Comparison of ENCODE assay signal across 24 cellular contexts in the genomic region with DNA sequence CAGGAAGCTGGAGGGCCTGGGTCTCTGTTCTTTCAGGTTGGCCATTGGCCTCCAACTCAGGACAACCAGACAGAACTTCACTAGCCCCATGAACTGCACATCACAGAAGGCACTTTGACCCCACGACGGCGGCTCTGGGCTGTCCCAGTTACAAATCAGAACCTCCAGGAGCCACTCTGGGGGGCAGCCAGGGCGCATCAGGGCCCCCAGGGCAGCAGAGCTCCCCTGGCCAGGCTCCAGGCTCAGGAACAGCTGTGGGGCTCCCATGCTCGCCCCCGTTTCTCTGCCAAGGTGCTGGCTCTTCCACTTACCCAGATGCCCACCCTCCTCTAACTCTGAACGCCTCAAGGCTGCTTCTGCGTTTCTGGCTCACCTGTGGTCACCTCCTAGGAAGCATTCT.
"Had no signal": no experiment of that assay in that cellular context is flagged by ENCODE, and none has a peak within 500 bp of the region (broad histone marks: within the 10 kb centered on the region; RNA-seq: fewer than 3 reads in every experiment).

No MANE protein-coding gene starts in this region.

- H3K9me3 ChIP-seq: colonic mucosa, esophagus muscularis mucosa, gastroesophageal sphincter, heart left ventricle, left lung, ovary, thoracic aorta, tibial nerve, upper lobe of right lung, uterus had no signal

- H3K36me3 ChIP-seq: ovary, uterus had no signal

- H3K27me3 ChIP-seq: colonic mucosa, esophagus muscularis mucosa, foreskin keratinocyte, gastroesophageal sphincter, heart left ventricle, left lung, ovary, tibial nerve, upper lobe of right lung, uterus had no signal

- H3K27ac ChIP-seq: colonic mucosa, esophagus muscularis mucosa, foreskin keratinocyte, gastroesophageal sphincter, heart left ventricle, left lung, ovary, thoracic aorta, tibial nerve, upper lobe of right lung, uterus had no signal

- ATAC-seq: foreskin keratinocyte; gastroesophageal sphincter; heart left ventricle; left lung; natural killer cell; sciatic nerve; stimulated activated naive B cell treated with anti-CD40 and anti-IgM and Interleukin-4, amounts not matched to agents 10 μg/mL and 1 μg/mL and 100 μg/mL, for 72 hours; upper lobe of right lung had no signal

- H3K4me3 ChIP-seq: colonic mucosa, esophagus muscularis mucosa, gastroesophageal sphincter, heart left ventricle, left lung, lung, ovary, smooth muscle cell, thoracic aorta, tibial nerve, upper lobe of right lung, uterus had no signal

- DNase-seq: colonic mucosa; dermis blood vessel endothelial cell; effector memory CD4-positive, alpha-beta T cell; foreskin keratinocyte; hippocampal formation; immature natural killer cell; islet precursor cell; natural killer cell; occipital lobe; ovary; retina; stimulated activated CD4-positive, alpha-beta T cell treated with anti-CD3 and anti-CD28 coated beads, Interleukin-4, amount 100 ng/mL, for 4 hours; stimulated activated naive B cell treated with anti-CD40 and anti-IgM and Interleukin-4, amounts not matched to agents 10 μg/mL and 1 μg/mL and 100 μg/mL, for 72 hours; upper lobe of right lung; uterus had no signal

- H3K4me1 ChIP-seq: colonic mucosa, left lung, uterus had no signal
